19 cellular contexts compared by ENCODE assay signal in genomic region chr1:147673401-147673800, GRCh38. TPM values are rescaled to one million over a fixed set of nuclear protein-coding genes. Genes with fewer than 3 reads are reported as not detected.
DNase-seq lines count a peak whose midpoint lies in the region; FAIRE-seq and TF ChIP-seq lines count a peak whose summit lies in the region.
"Had no signal": no experiment of that assay in that cellular context is flagged by ENCODE, and none has a peak within 500 bp of the region (broad histone marks: within the 10 kb centered on the region; RNA-seq: fewer than 3 reads in every experiment).

No MANE protein-coding gene starts in this region.

- H3K4me3 Mint-ChIP-seq in astrocyte (ENCODE audit: unreplicated experiment): no peak overlapping the region

- in situ Hi-C loops in GM23248 (cut with MboI): no loop called here

- H3K4me1 ChIP-seq in GM23248 (ENCODE audit: insufficient read depth) (peaks cover 44% of the 10 kb centered on the region), astrocyte (ENCODE audit: insufficient read depth, low read length) (peaks cover 16% of the 10 kb centered on the region), mesenchymal stem cell (ENCODE audit: control insufficient read depth, insufficient read depth, low read depth, low read length) (peaks cover 1% of the 10 kb centered on the region), tibial artery (peaks cover 0 to 11% (median 4%) of the 10 kb centered on the region in 4 donors)
- H3K4me1 ChIP-seq: SJCRH30 had no signal

- H3K23ac ChIP-seq in mesenchymal stem cell (ENCODE audit: low read length in 2 of 2): no peak overlapping the region

- H3K27me3 Mint-ChIP-seq in astrocyte (ENCODE audit: low read depth, unreplicated experiment): no peaks in the 10 kb centered on the region

- no peak overlapping the region for H2BK120ac ChIP-seq in mesenchymal stem cell (ENCODE audit: low read depth, low read length)

- no peaks in the 10 kb centered on the region for H3K36me3 ChIP-seq in GM23248 (ENCODE audit: low read depth)
- no peaks in the 10 kb centered on the region for H3K36me3 ChIP-seq in astrocyte (ENCODE audit: insufficient read depth, low read length)
- H3K36me3 ChIP-seq in mesenchymal stem cell (ENCODE audit: control insufficient read depth in 1 of 2, insufficient read depth in 2 of 2, low read depth in 1 of 2, low read length in 2 of 2): no peaks in the 10 kb centered on the region
- H3K36me3 ChIP-seq in tibial artery: no peaks in the 10 kb centered on the region
- H3K36me3 ChIP-seq: SJCRH30 had no signal

- H4K20me1 ChIP-seq in GM23248 (ENCODE audit: insufficient read depth) (no peaks in the 10 kb centered on the region), astrocyte (ENCODE audit: insufficient read depth, low read length) (no peaks in the 10 kb centered on the region)

- H2AFZ ChIP-seq in GM23248: no peak overlapping the region
- H2AFZ ChIP-seq in astrocyte (ENCODE audit: low read depth, low read length): no peak overlapping the region
- no peak overlapping the region for H2AFZ ChIP-seq in mesenchymal stem cell (ENCODE audit: low read depth, low read length)
- H2AFZ ChIP-seq: PC-9 had no signal

- no peak overlapping the region for H3K27ac Mint-ChIP-seq in astrocyte (ENCODE audit: unreplicated experiment)

- H3K4me3 ChIP-seq in AG09309 (ENCODE audit: control insufficient read depth, low read depth, low read length) (no peak overlapping the region), GM23248 (no peak overlapping the region), astrocyte (ENCODE audit: insufficient read depth, low read depth, low read length) (no peak overlapping the region), mesenchymal stem cell (ENCODE audit: insufficient read depth in 1 of 2, low read depth in 1 of 2, low read length in 2 of 2) (no peak overlapping the region), tibial artery (no peak overlapping the region)
- H3K4me3 ChIP-seq: PC-9, SJCRH30 had no signal

- H2BK12ac ChIP-seq in mesenchymal stem cell (ENCODE audit: low read length in 2 of 2): no peak overlapping the region

- no peak overlapping the region for H2AK5ac ChIP-seq in mesenchymal stem cell (ENCODE audit: low read length, severe bottlenecking)

- H3K4me2 ChIP-seq in GM23248 (ENCODE audit: unreplicated experiment) (no peak overlapping the region), astrocyte (ENCODE audit: low read length) (no peak overlapping the region), mesenchymal stem cell (ENCODE audit: low read length, poor library complexity, severe bottlenecking) (no peak overlapping the region)
- H3K4me2 ChIP-seq: PC-9 had no signal

- H3K79me2 ChIP-seq in GM23248 (ENCODE audit: insufficient read depth) (peaks cover 3% of the 10 kb centered on the region; the same call in 1 of the 2 replicates), astrocyte (ENCODE audit: insufficient read depth, low read length) (peaks cover under 1% of the 10 kb centered on the region)

- peaks cover 46% of the 10 kb centered on the region for H3F3A ChIP-seq in GM23248 (ENCODE audit: insufficient read depth)

- H2BK15ac ChIP-seq in mesenchymal stem cell (ENCODE audit: low read depth, poor library complexity, severe bottlenecking): no peak overlapping the region

- H3K27me3 ChIP-seq in GM23248 (replicated peaks; ENCODE audit: insufficient read depth): no peaks in the 10 kb centered on the region
- no peaks in the 10 kb centered on the region for H3K27me3 ChIP-seq in astrocyte (ENCODE audit: insufficient read depth, low read length)
- no peaks in the 10 kb centered on the region for H3K27me3 ChIP-seq in mesenchymal stem cell (ENCODE audit: control insufficient read depth in 1 of 2, insufficient read depth in 1 of 2, low read length in 2 of 2)
- H3K27me3 ChIP-seq in tibial artery: no peaks in the 10 kb centered on the region
- H3K27me3 ChIP-seq: SJCRH30 had no signal

- no peak overlapping the region for H3K14ac ChIP-seq in mesenchymal stem cell (ENCODE audit: low read length in 2 of 2)

- 66 to 80% methylated on average over 1 to 2 of the region's 2 CpGs for WGBS in GM23248 (ENCODE audit: low coverage in 1 of 2, low lambda C conversion rate in 2 of 2, missing lambda C conversion rate in 2 of 2), 2 experiments
- 50% methylated on average over 1 of the region's 2 CpGs for WGBS in mesenchymal stem cell

- H3K9me2 ChIP-seq in GM23248 (ENCODE audit: insufficient read depth): no peaks in the 10 kb centered on the region

- FAIRE-seq in astrocyte (lab: Jason Lieb, UNC): no peak
- no peak for FAIRE-seq in D721Med (lab: Jason Lieb, UNC)
- FAIRE-seq: G401.6, GM12891 had no signal

- peak; percentile 32 for DNase-seq in AG09309 (ENCODE audit: low read depth)
- DNase-seq in GM23248: peak; percentile 38
- peak; percentile 72 for DNase-seq in astrocyte (ENCODE audit: low read depth)
- DNase-seq in mesenchymal stem cell: peak; percentile 6
- DNase-seq in SKM-1 treated with dmso at 0.1 percent for 144 hours (lab: John Stamatoyannopoulos, UW; ENCODE audit: unreplicated experiment): no peak
- no peak for DNase-seq in D721Med (ENCODE audit: insufficient read length, low spot score)
- no peak for DNase-seq in tibial artery
- DNase-seq: Caco-2, DMS79, GOT3, NCI-H1048, NCI-H1436 treated with DMSO at 0.1 percent for 48 hours, NCI-H2029 treated with DMSO at 0.1 percent for 48 hours, NCI-H2171 treated with DMSO at 0.1 percent for 48 hours, NCI-H748 treated with DMSO at 0.1 percent for 48 hours, PC-9, SJCRH30 had no signal

- no peak overlapping the region for H3K4ac ChIP-seq in mesenchymal stem cell (ENCODE audit: low read depth in 1 of 2, low read length in 2 of 2)

- no peaks in the 10 kb centered on the region for H3K36me3 Mint-ChIP-seq in astrocyte (ENCODE audit: low read depth, unreplicated experiment)

- H3K27ac ChIP-seq in GM23248 (no peak overlapping the region), astrocyte (ENCODE audit: low read depth, low read length) (no peak overlapping the region), mesenchymal stem cell (ENCODE audit: low read length, poor library complexity, severe bottlenecking) (no peak overlapping the region), tibial artery (no peak overlapping the region)
- H3K27ac ChIP-seq: PC-9, SJCRH30 had no signal

- peaks cover 4% of the 10 kb centered on the region for H3K9me3 Mint-ChIP-seq in astrocyte (ENCODE audit: unreplicated experiment)

- H3K9me3 ChIP-seq in GM23248 (ENCODE audit: low read depth) (no peaks in the 10 kb centered on the region), astrocyte (ENCODE audit: insufficient read depth, low read depth, low read length) (peaks cover 8% of the 10 kb centered on the region), mesenchymal stem cell (ENCODE audit: control insufficient read depth, low read length) (peaks cover 17% of the 10 kb centered on the region), tibial artery (peaks cover 0 to 7% (median 0%) of the 10 kb centered on the region in 3 donors)
- H3K9me3 ChIP-seq: SJCRH30 had no signal

- H4K91ac ChIP-seq in mesenchymal stem cell (ENCODE audit: low read length): no peak overlapping the region

- no peak for TF ChIP-seq CTCF in AG09309 (IDR thresholded peaks at IDR 0.05; ENCODE audit: control insufficient read depth, insufficient read depth, low read depth, low read length, missing control alignments)
- TF ChIP-seq CTCF in astrocyte (IDR thresholded peaks at IDR 0.05; ENCODE audit: insufficient read depth, low read depth, low read length): no peak
- no peak for TF ChIP-seq CTCF in D721Med (IDR thresholded peaks at IDR 0.05; ENCODE audit: insufficient read depth, missing control alignments)
- TF ChIP-seq CTCF in tibial artery (IDR thresholded peaks at IDR 0.05): no peak

- peaks cover 35% of the 10 kb centered on the region for H3K4me1 Mint-ChIP-seq in astrocyte (ENCODE audit: low read depth, unreplicated experiment)

- intact Hi-C loops in tibial artery (cut with DNase I; ENCODE audit: low total_unique reads): no loop called here

- H3K18ac ChIP-seq in mesenchymal stem cell (ENCODE audit: low read depth in 1 of 2, low read length in 2 of 2): no peak overlapping the region

- H2BK5ac ChIP-seq in mesenchymal stem cell (ENCODE audit: low read depth, low read length, poor library complexity, severe bottlenecking): no peak overlapping the region

- H3K9ac ChIP-seq in GM23248: no peak overlapping the region
- no peak overlapping the region for H3K9ac ChIP-seq in astrocyte (ENCODE audit: low read length)
- no peak overlapping the region for H3K9ac ChIP-seq in mesenchymal stem cell (ENCODE audit: low read length)

- H4K8ac ChIP-seq in mesenchymal stem cell (ENCODE audit: low read length): no peak overlapping the region

- H3K79me1 ChIP-seq in mesenchymal stem cell (replicated peaks; ENCODE audit: low read length, poor library complexity, severe bottlenecking): peaks cover 2% of the 10 kb centered on the region

RNA-seq across cellular contexts. Expression of gene ACP6, which starts 3.1 kb away (rescaled TPM):
- 6.1 and 9.1 TPM in 2 replicates for total RNA-seq in GM23248 (2014; rRNA removed; shearing (Covaris generic))
- 9.3 and 11.0 TPM in 2 replicates for polyA plus RNA-seq in GM23248 (2016; fragmentation: Nextera tagmentation; extraction: Ambion mirVana)
- total RNA-seq in astrocyte: 17.5 and 19.6 TPM in 2 replicates
- polyA plus RNA-seq in mesenchymal stem cell (2013, experiment 1 of 2): 6.6 TPM
- 7.5 TPM for polyA plus RNA-seq in mesenchymal stem cell (2013, experiment 2 of 2)

Comparison
In these comparisons a context has a peak if more than half of its experiments do, and no peak if none do; other contexts are left out.
1. DNase-seq: peak in AG09309 (single experiment), GM23248 (single experiment), astrocyte (single experiment) and mesenchymal stem cell (single experiment); none in SKM-1 treated with dmso at 0.1 percent for 144 hours (single experiment), D721Med (single experiment) and tibial artery (0 of 2).